2 cellular contexts compared by ENCODE assay signal in genomic region chr6:43107344-43108062, GRCh38.
TF ChIP-seq lines count a peak whose summit lies in the region.

No MANE protein-coding gene starts in this region.

TF ChIP-seq in WTC11, 78 proteins besides CTCF, POLR2A, EP300 and RAD21:
- TF ChIP-seq, protein P1, sequence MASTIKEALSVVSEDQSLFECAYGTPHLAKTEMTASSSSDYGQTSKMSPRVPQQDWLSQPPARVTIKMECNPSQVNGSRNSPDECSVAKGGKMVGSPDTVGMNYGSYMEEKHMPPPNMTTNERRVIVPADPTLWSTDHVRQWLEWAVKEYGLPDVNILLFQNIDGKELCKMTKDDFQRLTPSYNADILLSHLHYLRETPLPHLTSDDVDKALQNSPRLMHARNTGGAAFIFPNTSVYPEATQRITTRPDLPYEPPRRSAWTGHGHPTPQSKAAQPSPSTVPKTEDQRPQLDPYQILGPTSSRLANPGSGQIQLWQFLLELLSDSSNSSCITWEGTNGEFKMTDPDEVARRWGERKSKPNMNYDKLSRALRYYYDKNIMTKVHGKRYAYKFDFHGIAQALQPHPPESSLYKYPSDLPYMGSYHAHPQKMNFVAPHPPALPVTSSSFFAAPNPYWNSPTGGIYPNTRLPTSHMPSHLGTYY (CRISPR knock-in tag; IDR thresholded peaks at IDR 0.05) = no peak
- TF ChIP-seq, protein P2, sequence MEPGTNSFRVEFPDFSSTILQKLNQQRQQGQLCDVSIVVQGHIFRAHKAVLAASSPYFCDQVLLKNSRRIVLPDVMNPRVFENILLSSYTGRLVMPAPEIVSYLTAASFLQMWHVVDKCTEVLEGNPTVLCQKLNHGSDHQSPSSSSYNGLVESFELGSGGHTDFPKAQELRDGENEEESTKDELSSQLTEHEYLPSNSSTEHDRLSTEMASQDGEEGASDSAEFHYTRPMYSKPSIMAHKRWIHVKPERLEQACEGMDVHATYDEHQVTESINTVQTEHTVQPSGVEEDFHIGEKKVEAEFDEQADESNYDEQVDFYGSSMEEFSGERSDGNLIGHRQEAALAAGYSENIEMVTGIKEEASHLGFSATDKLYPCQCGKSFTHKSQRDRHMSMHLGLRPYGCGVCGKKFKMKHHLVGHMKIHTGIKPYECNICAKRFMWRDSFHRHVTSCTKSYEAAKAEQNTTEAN (CRISPR knock-in tag; IDR thresholded peaks at IDR 0.05) = no peak
- TF ChIP-seq SOX15 (CRISPR knock-in tag; IDR thresholded peaks at IDR 0.05) = no peak
- no peak for TF ChIP-seq FOXP1 (CRISPR knock-in tag; IDR thresholded peaks at IDR 0.05; ENCODE audit: borderline replicate concordance)
- no peak for TF ChIP-seq MXD4 (CRISPR knock-in tag; IDR thresholded peaks at IDR 0.05; ENCODE audit: borderline replicate concordance)
- TF ChIP-seq NFYB (CRISPR knock-in tag; conservative IDR thresholded peaks at IDR 0.05; ENCODE audit: low read depth) = no peak
- TF ChIP-seq GABPB1 (CRISPR knock-in tag; IDR thresholded peaks at IDR 0.05) = no peak
- no peak for TF ChIP-seq IRF2 (CRISPR knock-in tag; IDR thresholded peaks at IDR 0.05; ENCODE audit: borderline replicate concordance, low read depth)
- TF ChIP-seq, protein P3, sequence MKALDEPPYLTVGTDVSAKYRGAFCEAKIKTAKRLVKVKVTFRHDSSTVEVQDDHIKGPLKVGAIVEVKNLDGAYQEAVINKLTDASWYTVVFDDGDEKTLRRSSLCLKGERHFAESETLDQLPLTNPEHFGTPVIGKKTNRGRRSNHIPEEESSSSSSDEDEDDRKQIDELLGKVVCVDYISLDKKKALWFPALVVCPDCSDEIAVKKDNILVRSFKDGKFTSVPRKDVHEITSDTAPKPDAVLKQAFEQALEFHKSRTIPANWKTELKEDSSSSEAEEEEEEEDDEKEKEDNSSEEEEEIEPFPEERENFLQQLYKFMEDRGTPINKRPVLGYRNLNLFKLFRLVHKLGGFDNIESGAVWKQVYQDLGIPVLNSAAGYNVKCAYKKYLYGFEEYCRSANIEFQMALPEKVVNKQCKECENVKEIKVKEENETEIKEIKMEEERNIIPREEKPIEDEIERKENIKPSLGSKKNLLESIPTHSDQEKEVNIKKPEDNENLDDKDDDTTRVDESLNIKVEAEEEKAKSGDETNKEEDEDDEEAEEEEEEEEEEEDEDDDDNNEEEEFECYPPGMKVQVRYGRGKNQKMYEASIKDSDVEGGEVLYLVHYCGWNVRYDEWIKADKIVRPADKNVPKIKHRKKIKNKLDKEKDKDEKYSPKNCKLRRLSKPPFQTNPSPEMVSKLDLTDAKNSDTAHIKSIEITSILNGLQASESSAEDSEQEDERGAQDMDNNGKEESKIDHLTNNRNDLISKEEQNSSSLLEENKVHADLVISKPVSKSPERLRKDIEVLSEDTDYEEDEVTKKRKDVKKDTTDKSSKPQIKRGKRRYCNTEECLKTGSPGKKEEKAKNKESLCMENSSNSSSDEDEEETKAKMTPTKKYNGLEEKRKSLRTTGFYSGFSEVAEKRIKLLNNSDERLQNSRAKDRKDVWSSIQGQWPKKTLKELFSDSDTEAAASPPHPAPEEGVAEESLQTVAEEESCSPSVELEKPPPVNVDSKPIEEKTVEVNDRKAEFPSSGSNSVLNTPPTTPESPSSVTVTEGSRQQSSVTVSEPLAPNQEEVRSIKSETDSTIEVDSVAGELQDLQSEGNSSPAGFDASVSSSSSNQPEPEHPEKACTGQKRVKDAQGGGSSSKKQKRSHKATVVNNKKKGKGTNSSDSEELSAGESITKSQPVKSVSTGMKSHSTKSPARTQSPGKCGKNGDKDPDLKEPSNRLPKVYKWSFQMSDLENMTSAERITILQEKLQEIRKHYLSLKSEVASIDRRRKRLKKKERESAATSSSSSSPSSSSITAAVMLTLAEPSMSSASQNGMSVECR (CRISPR knock-in tag; IDR thresholded peaks at IDR 0.05; ENCODE audit: borderline replicate concordance) = no peak
- TF ChIP-seq SMAD3 (CRISPR knock-in tag; IDR thresholded peaks at IDR 0.05; ENCODE audit: borderline replicate concordance) = no peak
- TF ChIP-seq JAZF1 (CRISPR knock-in tag; IDR thresholded peaks at IDR 0.05) = no peak
- TF ChIP-seq, protein P4, sequence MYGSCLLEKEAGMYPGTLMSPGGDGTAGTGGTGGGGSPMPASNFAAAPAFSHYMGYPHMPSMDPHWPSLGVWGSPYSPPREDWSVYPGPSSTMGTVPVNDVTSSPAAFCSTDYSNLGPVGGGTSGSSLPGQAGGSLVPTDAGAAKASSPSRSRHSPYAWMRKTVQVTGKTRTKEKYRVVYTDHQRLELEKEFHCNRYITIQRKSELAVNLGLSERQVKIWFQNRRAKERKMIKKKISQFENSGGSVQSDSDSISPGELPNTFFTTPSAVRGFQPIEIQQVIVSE (CRISPR knock-in tag; IDR thresholded peaks at IDR 0.05; ENCODE audit: borderline replicate concordance) = no peak

TF ChIP-seq in SK-N-SH, 30 proteins besides CTCF, POLR2A, EP300 and RAD21:
- TF ChIP-seq NRF1 (IDR thresholded peaks at IDR 0.05; ENCODE audit: low read depth, low read length) = no peak
- no peak for TF ChIP-seq IRF3 (IDR thresholded peaks at IDR 0.05; ENCODE audit: low read depth, low read length)
- TF ChIP-seq SMC3 (IDR thresholded peaks at IDR 0.05; ENCODE audit: low read depth, low read length) = no peak
- no peak for TF ChIP-seq PBX3 (IDR thresholded peaks at IDR 0.05)
- no peak for TF ChIP-seq SIN3A (IDR thresholded peaks at IDR 0.05; ENCODE audit: borderline replicate concordance, low read depth, low read length)
- TF ChIP-seq RFX5 (IDR thresholded peaks at IDR 0.05; ENCODE audit: low read length) = no peak
- TF ChIP-seq MAX (IDR thresholded peaks at IDR 0.05; ENCODE audit: low read depth) = no peak
- TF ChIP-seq FOXJ3 (CRISPR knock-in tag; IDR thresholded peaks at IDR 0.05) = no peak
